20 cellular contexts compared by ENCODE assay signal in genomic region chr14:67539116-67539515, GRCh38. TPM values are rescaled to one million over a fixed set of nuclear protein-coding genes. Genes with fewer than 3 reads are reported as not detected.
DNase-seq lines count a peak whose midpoint lies in the region; ATAC-seq and TF ChIP-seq lines count a peak whose summit lies in the region.
"Had no signal": no experiment of that assay in that cellular context is flagged by ENCODE, and none has a peak within 500 bp of the region (broad histone marks: within the 10 kb centered on the region; RNA-seq: fewer than 3 reads in every experiment).

No MANE protein-coding gene starts in this region.

- H3K36me3 ChIP-seq in neural progenitor cell (no peaks in the 10 kb centered on the region), thyroid gland (peaks cover 0 to 13% of the 10 kb centered on the region in 2 donors)
- H3K36me3 ChIP-seq: brain microvascular endothelial cell, prostate gland had no signal

- H3K4me3 ChIP-seq in neural progenitor cell (peak overlapping the region; percentile 11), thyroid gland (replicated peaks in 1 of 3) (no peak overlapping the region)
- H3K4me3 ChIP-seq: lung, prostate gland had no signal

- H3K9ac ChIP-seq in neural progenitor cell: no peak overlapping the region

- peak overlapping the region; percentile 70 for H3K4me2 ChIP-seq in neural progenitor cell

- H3K4me1 Mint-ChIP-seq in neural progenitor cell: peaks cover 20% of the 10 kb centered on the region
- peaks cover 7% of the 10 kb centered on the region for H3K4me1 Mint-ChIP-seq in activated naive CD8-positive, alpha-beta T cell treated with anti-CD3 and anti-CD28 coated beads, Interleukin-2, amount 50 U/mL, for 24 hours

- peaks cover 37% of the 10 kb centered on the region for H3K4me1 ChIP-seq in neural progenitor cell
- peaks cover 33 to 39% of the 10 kb centered on the region in 2 donors for H3K4me1 ChIP-seq in thyroid gland
- H3K4me1 ChIP-seq: prostate gland had no signal

- peaks cover 13% of the 10 kb centered on the region for H3K27me3 Mint-ChIP-seq in neural progenitor cell (ENCODE audit: insufficient read depth, low read depth)
- H3K27me3 Mint-ChIP-seq in activated naive CD8-positive, alpha-beta T cell treated with anti-CD3 and anti-CD28 coated beads, Interleukin-2, amount 50 U/mL, for 24 hours: peaks cover 34% of the 10 kb centered on the region

- peaks cover 2% of the 10 kb centered on the region for H3K9me3 Mint-ChIP-seq in neural progenitor cell
- H3K9me3 Mint-ChIP-seq in activated naive CD8-positive, alpha-beta T cell treated with anti-CD3 and anti-CD28 coated beads, Interleukin-2, amount 50 U/mL, for 24 hours: no peaks in the 10 kb centered on the region
- H3K9me3 Mint-ChIP-seq: activated T-cell treated with anti-CD3 and anti-CD28 coated beads, Interleukin-2, amount 50 U/mL, for 4 hours had no signal

- peaks cover 17% of the 10 kb centered on the region for H4K20me1 ChIP-seq in neural progenitor cell (ENCODE audit: low read depth)

- WGBS in thyroid gland, 2 donors: 69 to 77% methylated on average over 5 of the region's 5 CpGs

- peaks cover 19% of the 10 kb centered on the region for H3F3A ChIP-seq in neural progenitor cell (ENCODE audit: low read depth)

- intact Hi-C loops in thyroid gland (cut with DNase I): no loop called here

- no peak for TF ChIP-seq POLR2A in thyroid gland (IDR thresholded peaks at IDR 0.05)

- H3K27ac Mint-ChIP-seq in neural progenitor cell: no peak overlapping the region
- no peak overlapping the region for H3K27ac Mint-ChIP-seq in activated naive CD8-positive, alpha-beta T cell treated with anti-CD3 and anti-CD28 coated beads, Interleukin-2, amount 50 U/mL, for 24 hours
- H3K27ac Mint-ChIP-seq: activated naive CD8-positive, alpha-beta T cell; CD8-positive, alpha-beta memory T cell had no signal

- no peak overlapping the region for H2AFZ ChIP-seq in neural progenitor cell (replicated peaks)

- peak; percentile 99 for DNase-seq in globus pallidus (ENCODE audit: low spot score)
- peak; percentile 73 for DNase-seq in neural progenitor cell (ENCODE audit: low spot score)
- DNase-seq in thyroid gland: no peak
- DNase-seq in activated naive CD8-positive, alpha-beta T cell treated with anti-CD3 and anti-CD28 coated beads, Interleukin-2, amount 50 U/mL, for 24 hours: no peak
- no peak for DNase-seq in NCI-H2029 treated with DMSO at 0.1 percent for 48 hours (lab: John Stamatoyannopoulos, UW)
- no peak for DNase-seq in NCI-H1436 treated with DMSO at 0.1 percent for 48 hours (lab: John Stamatoyannopoulos, UW)
- DNase-seq: activated T-cell treated with anti-CD3 and anti-CD28 coated beads, Interleukin-2, amount 50 U/mL, for 4 hours; brain microvascular endothelial cell; CD8-positive, alpha-beta memory T cell; Karpas-422; naive B cell; NCI-H1092; NCI-H2107; NCI-H510A treated with DMSO at 0.1 percent for 48 hours; T1000 had no signal

- ATAC-seq in activated naive CD8-positive, alpha-beta T cell treated with anti-CD3 and anti-CD28 coated beads, Interleukin-2, amount 50 U/mL, for 24 hours: no peak
- ATAC-seq: activated T-cell treated with anti-CD3 and anti-CD28 coated beads, Interleukin-2, amount 50 U/mL, for 4 hours had no signal

- H3K27ac ChIP-seq in angular gyrus (ENCODE audit: low read depth, low read length) (peak overlapping the region; percentile 99), neural progenitor cell (no peak overlapping the region), thyroid gland (peak overlapping the region; percentile 3 to 52 (median 10))
- H3K27ac ChIP-seq: brain microvascular endothelial cell, prostate gland, RWPE1 had no signal

- no peaks in the 10 kb centered on the region for H3K79me2 ChIP-seq in neural progenitor cell (ENCODE audit: low read depth)

- peaks cover 7% of the 10 kb centered on the region for H3K27me3 ChIP-seq in neural progenitor cell
- no peaks in the 10 kb centered on the region for H3K27me3 ChIP-seq in thyroid gland
- H3K27me3 ChIP-seq: brain microvascular endothelial cell had no signal

- peaks cover 10% of the 10 kb centered on the region for H3K36me3 Mint-ChIP-seq in neural progenitor cell
- no peaks in the 10 kb centered on the region for H3K36me3 Mint-ChIP-seq in activated naive CD8-positive, alpha-beta T cell treated with anti-CD3 and anti-CD28 coated beads, Interleukin-2, amount 50 U/mL, for 24 hours (ENCODE audit: low read depth)

- no peak overlapping the region for H3K4me3 Mint-ChIP-seq in neural progenitor cell
- H3K4me3 Mint-ChIP-seq in activated naive CD8-positive, alpha-beta T cell treated with anti-CD3 and anti-CD28 coated beads, Interleukin-2, amount 50 U/mL, for 24 hours: no peak overlapping the region
- H3K4me3 Mint-ChIP-seq: activated naive CD8-positive, alpha-beta T cell; activated T-cell treated with anti-CD3 and anti-CD28 coated beads, Interleukin-2, amount 50 U/mL, for 4 hours; CD8-positive, alpha-beta memory T cell; naive B cell had no signal

- TF ChIP-seq CTCF in neural progenitor cell (IDR thresholded peaks at IDR 0.05) (no peak), thyroid gland (IDR thresholded peaks at IDR 0.05) (no peak)

- no peaks in the 10 kb centered on the region for H3K9me3 ChIP-seq in neural progenitor cell (ENCODE audit: low read depth)
- no peaks in the 10 kb centered on the region for H3K9me3 ChIP-seq in thyroid gland
- H3K9me3 ChIP-seq: prostate gland had no signal

RNA-seq across cellular contexts. Expression of gene PLEKHH1, which starts 6.0 kb away (rescaled TPM):
- 10.1 and 17.6 TPM in 2 replicates for total RNA-seq in neural progenitor cell (ENCODE audit: low replicate concordance)
- 100 to 1,000 TPM; 225 to 336 (median 241) TPM for total RNA-seq in thyroid gland

RNA-seq across cellular contexts. Expression of gene TMEM229B, which starts 50.6 kb away (rescaled TPM):
- total RNA-seq in neural progenitor cell (ENCODE audit: low replicate concordance): 0.12 TPM in 1 of 2 replicates, not detected in the other
- 10 to 100 TPM; 27.3 to 63.5 (median 35.0) TPM for total RNA-seq in thyroid gland

Comparison
In these comparisons a context has a peak if more than half of its experiments do, and no peak if none do; other contexts are left out.
1. DNase-seq: peak in globus pallidus (single experiment) and neural progenitor cell (single experiment); none in thyroid gland (0 of 2), activated naive CD8-positive, alpha-beta T cell treated with anti-CD3 and anti-CD28 coated beads, Interleukin-2, amount 50 U/mL, for 24 hours (single experiment), NCI-H2029 treated with DMSO at 0.1 percent for 48 hours (single experiment) and NCI-H1436 treated with DMSO at 0.1 percent for 48 hours (single experiment).
2. RNA of gene PLEKHH1, which starts 6.0 kb away (total RNA-seq): 225 to 336 TPM in thyroid gland; 10.1 to 17.6 TPM in neural progenitor cell; every median in the first group is over 10 times any median in the second.
3. RNA of gene TMEM229B, which starts 50.6 kb away (total RNA-seq): 27.3 to 63.5 TPM in thyroid gland; 0.12 TPM in neural progenitor cell; every median in the first group is over 10 times any median in the second.